In the genomic region with DNA sequence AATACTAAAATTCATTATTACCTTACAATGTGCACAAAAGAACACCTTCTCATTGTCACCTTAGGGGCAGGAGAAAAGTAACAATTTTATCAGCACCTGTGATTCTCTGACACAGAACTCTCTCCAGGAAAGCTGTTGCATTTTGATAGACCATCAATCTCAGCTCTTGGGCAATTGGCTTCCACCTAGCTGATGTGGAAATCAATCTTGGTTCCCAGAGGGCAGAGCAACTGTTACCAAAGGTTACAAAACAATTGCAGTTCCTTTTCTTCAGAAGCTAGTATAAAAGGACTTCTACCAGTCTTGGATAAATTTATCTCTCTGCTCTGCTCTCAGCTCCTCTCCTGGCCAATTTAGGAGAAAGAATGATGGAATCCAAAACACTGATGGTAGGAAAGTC, we compare ENCODE assay signal across 18 cellular contexts.
DNase-seq lines count a peak whose midpoint lies in the region; ATAC-seq lines count a peak whose summit lies in the region.
"Had no signal": no experiment of that assay in that cellular context is flagged by ENCODE, and none has a peak within 500 bp of the region (broad histone marks: within the 10 kb centered on the region; RNA-seq: fewer than 3 reads in every experiment).

No MANE protein-coding gene starts in this region.

- H3K9me3 Mint-ChIP-seq in activated CD4-positive, alpha-beta memory T cell treated with anti-CD3 and anti-CD28 coated beads for 36 hours, result no peaks in the 10 kb centered on the region
- H3K9me3 Mint-ChIP-seq: T-cell had no signal

- H3K36me3 Mint-ChIP-seq in activated CD4-positive, alpha-beta memory T cell treated with anti-CD3 and anti-CD28 coated beads for 36 hours, result no peaks in the 10 kb centered on the region
- H3K36me3 Mint-ChIP-seq: T-cell had no signal

- H3K4me1 Mint-ChIP-seq in activated CD4-positive, alpha-beta memory T cell treated with anti-CD3 and anti-CD28 coated beads for 36 hours (ENCODE audit: low read depth), result no peaks in the 10 kb centered on the region
- H3K4me1 Mint-ChIP-seq: T-cell had no signal

- H3K27me3 ChIP-seq in Karpas-422 (ENCODE audit: low read length), result no peaks in the 10 kb centered on the region
- H3K27me3 ChIP-seq in adipocyte (replicated peaks; ENCODE audit: control insufficient read depth, insufficient read depth, low read length), result no peaks in the 10 kb centered on the region

- H3K4me2 ChIP-seq in Karpas-422 (ENCODE audit: low read depth, low read length, poor library complexity, severe bottlenecking), result no peak overlapping the region

- H3K27ac Mint-ChIP-seq in activated CD4-positive, alpha-beta memory T cell treated with anti-CD3 and anti-CD28 coated beads for 36 hours, result no peak overlapping the region
- H3K27ac Mint-ChIP-seq: IgD-negative memory B cell, T-cell had no signal

- intact Hi-C loops in activated CD4-positive, alpha-beta memory T cell treated with anti-CD3 and anti-CD28 coated beads for 36 hours (cut with micrococcal nuclease), result no loop called here

- H3K36me3 ChIP-seq in Karpas-422 (ENCODE audit: insufficient read depth, low read length), result peaks cover 19% of the 10 kb centered on the region
- H3K36me3 ChIP-seq in adipocyte (ENCODE audit: control insufficient read depth, insufficient read depth, low read length, severe bottlenecking), result no peaks in the 10 kb centered on the region

- H3K4me3 Mint-ChIP-seq in activated CD4-positive, alpha-beta memory T cell treated with anti-CD3 and anti-CD28 coated beads for 36 hours, result no peak overlapping the region
- H3K4me3 Mint-ChIP-seq: IgD-negative memory B cell, T-cell had no signal

- H3K9me3 ChIP-seq in Karpas-422 (ENCODE audit: low read length), result no peaks in the 10 kb centered on the region
- H3K9me3 ChIP-seq in adipocyte (ENCODE audit: control insufficient read depth, low read length), result no peaks in the 10 kb centered on the region

- H2AFZ ChIP-seq in Karpas-422 (ENCODE audit: low read length), result no peak overlapping the region

- ATAC-seq in GM21619 (IDR thresholded peaks at IDR 0.05; ENCODE audit: unreplicated experiment), result no peak
- no peak for ATAC-seq in HG02588 (IDR thresholded peaks at IDR 0.05; ENCODE audit: unreplicated experiment)
- ATAC-seq: Right ventricle myocardium inferior, T-cell had no signal

- H4K20me1 ChIP-seq in Karpas-422 (ENCODE audit: insufficient read depth, low read depth, low read length), result no peaks in the 10 kb centered on the region

- no peaks in the 10 kb centered on the region for H3K79me2 ChIP-seq in Karpas-422 (ENCODE audit: low read length)

- H3K9ac ChIP-seq in Karpas-422 (ENCODE audit: low read length), result no peak overlapping the region
- H3K9ac ChIP-seq in adipocyte (ENCODE audit: low read length), result peak overlapping the region; percentile 20

- peak overlapping the region; percentile 94 for H3K27ac ChIP-seq in Karpas-422 (ENCODE audit: low read length)

- peaks cover 97% of the 10 kb centered on the region for H3K4me1 ChIP-seq in Karpas-422 (ENCODE audit: low read length)
- peaks cover 32% of the 10 kb centered on the region for H3K4me1 ChIP-seq in adipocyte (ENCODE audit: control insufficient read depth, insufficient read depth, low read length)

- CTCF ChIA-PET in activated CD4-positive, alpha-beta memory T cell treated with anti-CD3 and anti-CD28 coated beads for 36 hours (lab: Charles Lee), result no interaction called here

- no peaks in the 10 kb centered on the region for H3K9me2 ChIP-seq in Karpas-422 (replicated peaks; ENCODE audit: insufficient read depth, low read length)

- DNase-seq in Karpas-422 (peak; percentile 74), NOMO-1 (lab: John Stamatoyannopoulos, UW; ENCODE audit: unreplicated experiment in 2 of 2) (peak; percentile 76 to 94), adipocyte (ENCODE audit: low read depth) (no peak), renal cortical epithelial cell (ENCODE audit: low read depth) (peak; percentile 47), SIG-M5 treated with dmso at 0.1 percent for 504 hours (lab: John Stamatoyannopoulos, UW; ENCODE audit: unreplicated experiment) (no peak)
- no peak for DNase-seq in activated CD4-positive, alpha-beta memory T cell treated with anti-CD3 and anti-CD28 coated beads for 36 hours
- DNase-seq: C1 segment of cervical spinal cord, DMS79, Kasumi-1, MM.1S, NCI-H1417, NCI-H187 treated with DMSO at 0.1 percent for 48 hours, NCI-H526, T-cell had no signal

- POLR2A ChIA-PET in activated CD4-positive, alpha-beta memory T cell treated with anti-CD3 and anti-CD28 coated beads for 36 hours (lab: Charles Lee), result no interaction called here

- no peak overlapping the region for H3K4me3 ChIP-seq in Karpas-422 (ENCODE audit: low read length)
- H3K4me3 ChIP-seq in adipocyte (ENCODE audit: low read length), result no peak overlapping the region

- H3K27me3 Mint-ChIP-seq in activated CD4-positive, alpha-beta memory T cell treated with anti-CD3 and anti-CD28 coated beads for 36 hours, result no peaks in the 10 kb centered on the region
- H3K27me3 Mint-ChIP-seq: T-cell had no signal

Comparison
In these comparisons a context has a peak if more than half of its experiments do, and no peak if none do; other contexts are left out.
1. DNase-seq: peak in Karpas-422 (single experiment), NOMO-1 (2 of 2) and renal cortical epithelial cell (single experiment); none in adipocyte (single experiment), activated CD4-positive, alpha-beta memory T cell treated with anti-CD3 and anti-CD28 coated beads for 36 hours (single experiment) and SIG-M5 treated with dmso at 0.1 percent for 504 hours (single experiment).